In the genomic region with DNA sequence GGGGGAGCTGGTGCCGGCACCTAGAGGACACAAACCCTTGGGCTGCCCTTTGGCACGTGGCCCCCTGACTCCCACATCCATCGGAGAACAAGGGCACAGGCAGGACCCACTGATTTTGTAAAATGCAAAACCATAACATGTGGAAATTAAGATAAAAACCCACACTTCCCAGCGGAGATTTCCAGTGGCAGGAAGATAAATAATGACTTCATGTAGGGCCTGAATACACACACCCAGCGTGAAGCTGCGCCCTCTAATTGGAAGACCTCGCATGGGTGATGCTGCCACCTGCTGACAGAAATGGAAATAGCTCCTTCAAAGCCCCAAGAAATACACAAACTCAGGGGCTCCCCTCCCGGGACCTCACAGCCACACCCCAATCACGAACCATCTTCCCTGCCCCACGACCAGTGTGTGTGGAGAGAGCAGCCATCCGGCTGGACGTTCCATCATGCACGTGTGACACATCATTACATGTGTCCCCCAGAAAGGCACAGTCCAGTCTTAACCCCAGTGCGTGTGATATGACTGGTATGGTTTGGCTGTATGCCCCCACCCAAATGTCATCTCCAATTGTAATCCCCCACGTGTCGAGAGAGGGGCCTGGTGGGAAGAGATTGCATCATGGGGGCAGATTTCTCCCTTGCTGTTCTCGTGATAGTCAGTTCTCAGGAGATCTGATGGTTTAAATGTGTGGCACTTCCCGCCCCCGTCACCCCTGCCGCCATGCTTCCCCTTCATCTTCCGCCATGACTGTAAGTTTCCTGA, we compare ENCODE assay signal across 1 cellular context.
TF ChIP-seq lines count a peak whose summit lies in the region.

No MANE protein-coding gene starts in this region.

TF ChIP-seq in K562, 482 proteins besides CTCF, POLR2A, EP300 and RAD21 (continued from another document and continues in another):
- TF ChIP-seq, protein P1, sequence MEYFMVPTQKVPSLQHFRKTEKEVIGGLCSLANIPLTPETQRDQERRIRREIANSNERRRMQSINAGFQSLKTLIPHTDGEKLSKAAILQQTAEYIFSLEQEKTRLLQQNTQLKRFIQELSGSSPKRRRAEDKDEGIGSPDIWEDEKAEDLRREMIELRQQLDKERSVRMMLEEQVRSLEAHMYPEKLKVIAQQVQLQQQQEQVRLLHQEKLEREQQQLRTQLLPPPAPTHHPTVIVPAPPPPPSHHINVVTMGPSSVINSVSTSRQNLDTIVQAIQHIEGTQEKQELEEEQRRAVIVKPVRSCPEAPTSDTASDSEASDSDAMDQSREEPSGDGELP (CRISPR knock-in tag; IDR thresholded peaks at IDR 0.05; ENCODE audit: borderline replicate concordance) = no peak; the same call in 1 of the 2 replicates
- TF ChIP-seq, protein P2, sequence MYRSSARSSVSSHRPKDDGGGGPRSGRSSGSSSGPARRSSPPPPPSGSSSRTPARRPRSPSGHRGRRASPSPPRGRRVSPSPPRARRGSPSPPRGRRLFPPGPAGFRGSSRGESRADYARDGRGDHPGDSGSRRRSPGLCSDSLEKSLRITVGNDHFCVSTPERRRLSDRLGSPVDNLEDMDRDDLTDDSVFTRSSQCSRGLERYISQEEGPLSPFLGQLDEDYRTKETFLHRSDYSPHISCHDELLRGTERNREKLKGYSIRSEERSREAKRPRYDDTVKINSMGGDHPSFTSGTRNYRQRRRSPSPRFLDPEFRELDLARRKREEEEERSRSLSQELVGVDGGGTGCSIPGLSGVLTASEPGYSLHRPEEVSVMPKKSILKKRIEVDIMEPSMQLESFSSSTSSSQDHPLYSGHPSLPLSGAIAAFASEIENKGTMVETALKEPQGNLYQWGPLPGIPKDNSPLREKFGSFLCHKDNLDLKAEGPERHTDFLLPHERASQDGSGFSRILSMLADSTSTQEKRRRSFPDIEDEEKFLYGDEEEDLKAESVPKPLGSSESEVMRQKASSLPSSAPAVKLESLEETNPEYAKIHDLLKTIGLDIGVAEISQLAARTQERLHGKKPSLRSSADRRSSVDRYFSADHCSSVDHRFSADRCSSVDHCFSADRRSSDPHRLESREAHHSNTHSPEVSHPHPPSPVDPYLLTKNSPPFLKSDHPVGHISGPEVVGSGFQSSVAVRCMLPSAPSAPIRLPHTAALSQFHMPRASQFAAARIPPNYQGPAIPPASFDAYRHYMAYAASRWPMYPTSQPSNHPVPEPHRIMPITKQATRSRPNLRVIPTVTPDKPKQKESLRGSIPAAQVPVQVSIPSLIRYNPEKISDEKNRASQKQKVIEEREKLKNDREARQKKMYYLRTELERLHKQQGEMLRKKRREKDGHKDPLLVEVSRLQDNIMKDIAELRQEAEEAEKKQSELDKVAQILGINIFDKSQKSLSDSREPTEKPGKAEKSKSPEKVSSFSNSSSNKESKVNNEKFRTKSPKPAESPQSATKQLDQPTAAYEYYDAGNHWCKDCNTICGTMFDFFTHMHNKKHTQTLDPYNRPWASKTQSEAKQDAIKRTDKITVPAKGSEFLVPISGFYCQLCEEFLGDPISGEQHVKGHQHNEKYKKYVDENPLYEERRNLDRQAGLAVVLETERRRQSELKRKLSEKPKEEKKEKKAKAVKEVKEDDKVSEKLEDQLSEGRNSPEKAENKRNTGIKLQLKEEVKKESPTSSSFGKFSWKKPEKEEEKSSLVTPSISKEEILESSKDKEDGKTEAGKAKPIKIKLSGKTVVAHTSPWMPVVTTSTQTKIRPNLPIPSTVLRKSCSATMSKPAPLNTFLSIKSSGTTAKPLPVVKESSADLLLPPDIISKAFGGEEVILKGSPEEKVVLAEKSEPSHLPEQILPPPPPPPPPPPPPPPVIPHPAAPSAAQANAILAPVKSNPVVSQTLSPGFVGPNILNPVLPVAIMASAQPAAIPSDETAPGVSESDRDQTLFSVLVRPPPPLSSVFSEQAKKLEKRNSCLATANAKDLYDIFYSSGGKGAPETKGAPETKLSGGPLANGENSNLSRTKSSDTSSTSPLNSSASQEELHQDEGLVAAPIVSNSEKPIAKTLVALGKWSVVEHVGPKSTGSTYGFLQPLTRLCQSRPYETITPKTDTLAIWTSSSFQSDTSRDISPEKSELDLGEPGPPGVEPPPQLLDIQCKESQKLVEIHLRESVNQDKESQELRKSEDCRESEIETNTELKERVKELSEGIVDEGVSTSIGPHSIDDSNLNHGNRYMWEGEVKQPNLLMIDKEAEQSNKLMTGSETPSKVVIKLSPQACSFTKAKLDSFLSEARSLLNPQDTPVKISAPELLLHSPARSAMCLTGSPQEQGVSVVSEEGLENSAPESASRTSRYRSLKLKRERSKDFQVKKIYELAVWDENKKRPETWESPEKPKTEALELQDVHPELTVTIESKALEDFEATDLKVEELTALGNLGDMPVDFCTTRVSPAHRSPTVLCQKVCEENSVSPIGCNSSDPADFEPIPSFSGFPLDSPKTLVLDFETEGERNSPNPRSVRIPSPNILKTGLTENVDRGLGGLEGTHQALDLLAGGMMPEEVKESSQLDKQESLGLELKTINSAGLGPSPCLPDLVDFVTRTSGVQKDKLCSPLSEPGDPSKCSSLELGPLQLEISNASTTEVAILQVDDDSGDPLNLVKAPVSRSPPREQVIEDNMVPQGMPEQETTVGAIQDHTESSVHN (IDR thresholded peaks at IDR 0.05; ENCODE audit: borderline replicate concordance in 1 of 2, low read depth in 1 of 2) = no peak
- TF ChIP-seq, protein P3, sequence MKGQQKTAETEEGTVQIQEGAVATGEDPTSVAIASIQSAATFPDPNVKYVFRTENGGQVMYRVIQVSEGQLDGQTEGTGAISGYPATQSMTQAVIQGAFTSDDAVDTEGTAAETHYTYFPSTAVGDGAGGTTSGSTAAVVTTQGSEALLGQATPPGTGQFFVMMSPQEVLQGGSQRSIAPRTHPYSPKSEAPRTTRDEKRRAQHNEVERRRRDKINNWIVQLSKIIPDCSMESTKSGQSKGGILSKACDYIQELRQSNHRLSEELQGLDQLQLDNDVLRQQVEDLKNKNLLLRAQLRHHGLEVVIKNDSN (CRISPR knock-in tag; IDR thresholded peaks at IDR 0.05) = peak; percentile 51; the same call in 1 of the 2 replicates
- TF ChIP-seq, protein P4, sequence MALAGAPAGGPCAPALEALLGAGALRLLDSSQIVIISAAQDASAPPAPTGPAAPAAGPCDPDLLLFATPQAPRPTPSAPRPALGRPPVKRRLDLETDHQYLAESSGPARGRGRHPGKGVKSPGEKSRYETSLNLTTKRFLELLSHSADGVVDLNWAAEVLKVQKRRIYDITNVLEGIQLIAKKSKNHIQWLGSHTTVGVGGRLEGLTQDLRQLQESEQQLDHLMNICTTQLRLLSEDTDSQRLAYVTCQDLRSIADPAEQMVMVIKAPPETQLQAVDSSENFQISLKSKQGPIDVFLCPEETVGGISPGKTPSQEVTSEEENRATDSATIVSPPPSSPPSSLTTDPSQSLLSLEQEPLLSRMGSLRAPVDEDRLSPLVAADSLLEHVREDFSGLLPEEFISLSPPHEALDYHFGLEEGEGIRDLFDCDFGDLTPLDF (CRISPR knock-in tag; IDR thresholded peaks at IDR 0.05) = no peak
- 0 out of 2 replicates have a peak, but pooled peaks have one; percentile 27 for TF ChIP-seq JUN (IDR thresholded peaks at IDR 0.05; ENCODE audit: borderline replicate concordance, low read depth, low read length)
- TF ChIP-seq JUN (CRISPR knock-in tag; IDR thresholded peaks at IDR 0.05; ENCODE audit: borderline replicate concordance) = peak; percentile 77; the same call in 1 of the 2 replicates
- TF ChIP-seq TCF3 (CRISPR knock-in tag; IDR thresholded peaks at IDR 0.05) = peak; percentile 84
- no peak for TF ChIP-seq PHF8 (IDR thresholded peaks at IDR 0.05; ENCODE audit: borderline replicate concordance, low read length)
- TF ChIP-seq, protein P5, sequence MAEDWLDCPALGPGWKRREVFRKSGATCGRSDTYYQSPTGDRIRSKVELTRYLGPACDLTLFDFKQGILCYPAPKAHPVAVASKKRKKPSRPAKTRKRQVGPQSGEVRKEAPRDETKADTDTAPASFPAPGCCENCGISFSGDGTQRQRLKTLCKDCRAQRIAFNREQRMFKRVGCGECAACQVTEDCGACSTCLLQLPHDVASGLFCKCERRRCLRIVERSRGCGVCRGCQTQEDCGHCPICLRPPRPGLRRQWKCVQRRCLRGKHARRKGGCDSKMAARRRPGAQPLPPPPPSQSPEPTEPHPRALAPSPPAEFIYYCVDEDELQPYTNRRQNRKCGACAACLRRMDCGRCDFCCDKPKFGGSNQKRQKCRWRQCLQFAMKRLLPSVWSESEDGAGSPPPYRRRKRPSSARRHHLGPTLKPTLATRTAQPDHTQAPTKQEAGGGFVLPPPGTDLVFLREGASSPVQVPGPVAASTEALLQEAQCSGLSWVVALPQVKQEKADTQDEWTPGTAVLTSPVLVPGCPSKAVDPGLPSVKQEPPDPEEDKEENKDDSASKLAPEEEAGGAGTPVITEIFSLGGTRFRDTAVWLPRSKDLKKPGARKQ (CRISPR knock-in tag; IDR thresholded peaks at IDR 0.05) = no peak
- no peak for TF ChIP-seq ZNF282 (CRISPR knock-in tag; IDR thresholded peaks at IDR 0.05)
- TF ChIP-seq, protein P6, sequence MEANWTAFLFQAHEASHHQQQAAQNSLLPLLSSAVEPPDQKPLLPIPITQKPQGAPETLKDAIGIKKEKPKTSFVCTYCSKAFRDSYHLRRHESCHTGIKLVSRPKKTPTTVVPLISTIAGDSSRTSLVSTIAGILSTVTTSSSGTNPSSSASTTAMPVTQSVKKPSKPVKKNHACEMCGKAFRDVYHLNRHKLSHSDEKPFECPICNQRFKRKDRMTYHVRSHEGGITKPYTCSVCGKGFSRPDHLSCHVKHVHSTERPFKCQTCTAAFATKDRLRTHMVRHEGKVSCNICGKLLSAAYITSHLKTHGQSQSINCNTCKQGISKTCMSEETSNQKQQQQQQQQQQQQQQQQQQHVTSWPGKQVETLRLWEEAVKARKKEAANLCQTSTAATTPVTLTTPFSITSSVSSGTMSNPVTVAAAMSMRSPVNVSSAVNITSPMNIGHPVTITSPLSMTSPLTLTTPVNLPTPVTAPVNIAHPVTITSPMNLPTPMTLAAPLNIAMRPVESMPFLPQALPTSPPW (CRISPR knock-in tag; IDR thresholded peaks at IDR 0.05) = peak; percentile 61
- no peak for TF ChIP-seq POLR2G (IDR thresholded peaks at IDR 0.05; ENCODE audit: low read depth, low read length)
- peak; percentile 30; the same call in 1 of the 2 replicates for TF ChIP-seq MTA3 (IDR thresholded peaks at IDR 0.05; ENCODE audit: borderline replicate concordance)
- TF ChIP-seq FOXA3 (CRISPR knock-in tag; conservative IDR thresholded peaks at IDR 0.05 in 1 of 2, IDR thresholded peaks at IDR 0.05 in 1 of 2) = peak; percentile 17 to 83; a peak in 2 of 4 replicates
- TF ChIP-seq, protein P7, sequence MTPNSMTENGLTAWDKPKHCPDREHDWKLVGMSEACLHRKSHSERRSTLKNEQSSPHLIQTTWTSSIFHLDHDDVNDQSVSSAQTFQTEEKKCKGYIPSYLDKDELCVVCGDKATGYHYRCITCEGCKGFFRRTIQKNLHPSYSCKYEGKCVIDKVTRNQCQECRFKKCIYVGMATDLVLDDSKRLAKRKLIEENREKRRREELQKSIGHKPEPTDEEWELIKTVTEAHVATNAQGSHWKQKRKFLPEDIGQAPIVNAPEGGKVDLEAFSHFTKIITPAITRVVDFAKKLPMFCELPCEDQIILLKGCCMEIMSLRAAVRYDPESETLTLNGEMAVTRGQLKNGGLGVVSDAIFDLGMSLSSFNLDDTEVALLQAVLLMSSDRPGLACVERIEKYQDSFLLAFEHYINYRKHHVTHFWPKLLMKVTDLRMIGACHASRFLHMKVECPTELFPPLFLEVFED (CRISPR knock-in tag; conservative IDR thresholded peaks at IDR 0.05) = no peak
- TF ChIP-seq L3MBTL2 (IDR thresholded peaks at IDR 0.05) = peak; percentile 82
- no peak for TF ChIP-seq ARID2 (IDR thresholded peaks at IDR 0.05)
- TF ChIP-seq RUNX1 (IDR thresholded peaks at IDR 0.05; ENCODE audit: low read depth) = no peak
- TF ChIP-seq, protein P8, sequence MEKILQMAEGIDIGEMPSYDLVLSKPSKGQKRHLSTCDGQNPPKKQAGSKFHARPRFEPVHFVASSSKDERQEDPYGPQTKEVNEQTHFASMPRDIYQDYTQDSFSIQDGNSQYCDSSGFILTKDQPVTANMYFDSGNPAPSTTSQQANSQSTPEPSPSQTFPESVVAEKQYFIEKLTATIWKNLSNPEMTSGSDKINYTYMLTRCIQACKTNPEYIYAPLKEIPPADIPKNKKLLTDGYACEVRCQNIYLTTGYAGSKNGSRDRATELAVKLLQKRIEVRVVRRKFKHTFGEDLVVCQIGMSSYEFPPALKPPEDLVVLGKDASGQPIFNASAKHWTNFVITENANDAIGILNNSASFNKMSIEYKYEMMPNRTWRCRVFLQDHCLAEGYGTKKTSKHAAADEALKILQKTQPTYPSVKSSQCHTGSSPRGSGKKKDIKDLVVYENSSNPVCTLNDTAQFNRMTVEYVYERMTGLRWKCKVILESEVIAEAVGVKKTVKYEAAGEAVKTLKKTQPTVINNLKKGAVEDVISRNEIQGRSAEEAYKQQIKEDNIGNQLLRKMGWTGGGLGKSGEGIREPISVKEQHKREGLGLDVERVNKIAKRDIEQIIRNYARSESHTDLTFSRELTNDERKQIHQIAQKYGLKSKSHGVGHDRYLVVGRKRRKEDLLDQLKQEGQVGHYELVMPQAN (IDR thresholded peaks at IDR 0.05; ENCODE audit: borderline replicate concordance) = no peak
- TF ChIP-seq, protein P9, sequence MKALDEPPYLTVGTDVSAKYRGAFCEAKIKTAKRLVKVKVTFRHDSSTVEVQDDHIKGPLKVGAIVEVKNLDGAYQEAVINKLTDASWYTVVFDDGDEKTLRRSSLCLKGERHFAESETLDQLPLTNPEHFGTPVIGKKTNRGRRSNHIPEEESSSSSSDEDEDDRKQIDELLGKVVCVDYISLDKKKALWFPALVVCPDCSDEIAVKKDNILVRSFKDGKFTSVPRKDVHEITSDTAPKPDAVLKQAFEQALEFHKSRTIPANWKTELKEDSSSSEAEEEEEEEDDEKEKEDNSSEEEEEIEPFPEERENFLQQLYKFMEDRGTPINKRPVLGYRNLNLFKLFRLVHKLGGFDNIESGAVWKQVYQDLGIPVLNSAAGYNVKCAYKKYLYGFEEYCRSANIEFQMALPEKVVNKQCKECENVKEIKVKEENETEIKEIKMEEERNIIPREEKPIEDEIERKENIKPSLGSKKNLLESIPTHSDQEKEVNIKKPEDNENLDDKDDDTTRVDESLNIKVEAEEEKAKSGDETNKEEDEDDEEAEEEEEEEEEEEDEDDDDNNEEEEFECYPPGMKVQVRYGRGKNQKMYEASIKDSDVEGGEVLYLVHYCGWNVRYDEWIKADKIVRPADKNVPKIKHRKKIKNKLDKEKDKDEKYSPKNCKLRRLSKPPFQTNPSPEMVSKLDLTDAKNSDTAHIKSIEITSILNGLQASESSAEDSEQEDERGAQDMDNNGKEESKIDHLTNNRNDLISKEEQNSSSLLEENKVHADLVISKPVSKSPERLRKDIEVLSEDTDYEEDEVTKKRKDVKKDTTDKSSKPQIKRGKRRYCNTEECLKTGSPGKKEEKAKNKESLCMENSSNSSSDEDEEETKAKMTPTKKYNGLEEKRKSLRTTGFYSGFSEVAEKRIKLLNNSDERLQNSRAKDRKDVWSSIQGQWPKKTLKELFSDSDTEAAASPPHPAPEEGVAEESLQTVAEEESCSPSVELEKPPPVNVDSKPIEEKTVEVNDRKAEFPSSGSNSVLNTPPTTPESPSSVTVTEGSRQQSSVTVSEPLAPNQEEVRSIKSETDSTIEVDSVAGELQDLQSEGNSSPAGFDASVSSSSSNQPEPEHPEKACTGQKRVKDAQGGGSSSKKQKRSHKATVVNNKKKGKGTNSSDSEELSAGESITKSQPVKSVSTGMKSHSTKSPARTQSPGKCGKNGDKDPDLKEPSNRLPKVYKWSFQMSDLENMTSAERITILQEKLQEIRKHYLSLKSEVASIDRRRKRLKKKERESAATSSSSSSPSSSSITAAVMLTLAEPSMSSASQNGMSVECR (CRISPR knock-in tag; IDR thresholded peaks at IDR 0.05) = 0 out of 2 replicates have a peak, but pooled peaks have one; percentile 28
